8 cellular contexts compared by ENCODE assay signal in genomic region chr19:48203794-48204628, GRCh38. TPM values are rescaled to one million over a fixed set of nuclear protein-coding genes. Genes with fewer than 3 reads are reported as not detected.
DNase-seq lines count a peak whose midpoint lies in the region; TF ChIP-seq lines count a peak whose summit lies in the region.

No MANE protein-coding gene starts in this region.

- no peaks in the 10 kb centered on the region for H3K79me2 ChIP-seq in H9 (ENCODE audit: insufficient read depth, low read length)

- H2BK15ac ChIP-seq in H9 (ENCODE audit: low read depth, low read length): no peak overlapping the region

- peaks cover 2% of the 10 kb centered on the region; the same call in 1 of the 2 replicates for H3K27me3 Mint-ChIP-seq in H9 (ENCODE audit: low read depth)
- no peaks in the 10 kb centered on the region for H3K27me3 Mint-ChIP-seq in neural crest cell (ENCODE audit: low read depth)

- TF ChIP-seq CTCF in H9 (conservative IDR thresholded peaks at IDR 0.05) (no peak), foreskin fibroblast (IDR thresholded peaks at IDR 0.05; ENCODE audit: low read depth, low read length) (no peak), neural crest cell (conservative IDR thresholded peaks at IDR 0.05) (no peak), stomach (IDR thresholded peaks at IDR 0.05) (peak in 1 of 7 experiments; percentile 16)

- H4K20me1 ChIP-seq in H9 (ENCODE audit: control insufficient read depth, insufficient read depth, insufficient read length): no peaks in the 10 kb centered on the region

- H3K4me3 Mint-ChIP-seq in H9 (no peak overlapping the region), neural crest cell (no peak overlapping the region)

- H2AK5ac ChIP-seq in H9 (ENCODE audit: insufficient read length, low read length): no peak overlapping the region

- H2BK5ac ChIP-seq in H9 (ENCODE audit: insufficient read length, low read length): no peak overlapping the region

- no peak overlapping the region for H2BK20ac ChIP-seq in H9 (ENCODE audit: low read depth, low read length, poor library complexity, severe bottlenecking)

- peak; percentile 93 for TF ChIP-seq POLR2A in Raji (IDR thresholded peaks at IDR 0.05; ENCODE audit: insufficient read depth, low read depth, low read length)
- peak in 1 of 4 donors; percentile 33 for TF ChIP-seq POLR2A in stomach (IDR thresholded peaks at IDR 0.05)

- no peaks in the 10 kb centered on the region for H3K79me1 ChIP-seq in H9 (ENCODE audit: insufficient read depth, low read depth, low read length, poor library complexity, severe bottlenecking)

- intact Hi-C loops in stomach (cut with DNase I; ENCODE audit: low total_unique reads): no loop called here

- H3K23ac ChIP-seq in H9 (ENCODE audit: insufficient read length, low read depth, low read length): no peak overlapping the region

- H3K9me3 Mint-ChIP-seq in H9: peaks cover 0 to 2% of the 10 kb centered on the region in 2 experiments; a peak in 1 of 5 replicates
- no peaks in the 10 kb centered on the region for H3K9me3 Mint-ChIP-seq in neural crest cell

- no peak overlapping the region for H3K14ac ChIP-seq in H9 (ENCODE audit: insufficient read depth, low read length)

- H3K27ac Mint-ChIP-seq in H9 (no peak overlapping the region), neural crest cell (ENCODE audit: unreplicated experiment) (no peak overlapping the region)

- no CpG with 5 or more reads among the region's 34 CpGs for WGBS in H9 (ENCODE audit: extremely low coverage, insufficient read length, low lambda C conversion rate)
- 0 to 1% (median 0%) methylated on average over 34 of the region's 34 CpGs for WGBS in stomach, 5 donors

- H3K4me1 Mint-ChIP-seq in H9 (no peaks in the 10 kb centered on the region), neural crest cell (peaks cover 4% of the 10 kb centered on the region)

- no peak overlapping the region for H2BK12ac ChIP-seq in H9 (ENCODE audit: insufficient read length, low read depth, low read length)

- no peak overlapping the region for H4K91ac ChIP-seq in H9 (ENCODE audit: insufficient read length, low read depth, low read length)

- H3K9me3 ChIP-seq in H9 (ENCODE audit: control insufficient read depth, low read depth, low read length) (no peaks in the 10 kb centered on the region), MG63 (no peaks in the 10 kb centered on the region), stomach (no peaks in the 10 kb centered on the region)

- H3T11ph ChIP-seq in H9 (ENCODE audit: low read length): no peak overlapping the region

- H3K18ac ChIP-seq in H9 (ENCODE audit: insufficient read length, low read depth, low read length): no peak overlapping the region

- no peak overlapping the region for H4K5ac ChIP-seq in H9 (ENCODE audit: insufficient read length, low read depth, low read length)

- H3K4me3 ChIP-seq in MG63: peak overlapping the region; percentile 76
- H3K4me3 ChIP-seq in foreskin fibroblast (ENCODE audit: low read depth in 1 of 2, low read length in 2 of 2): peak overlapping the region; percentile 86 to 97
- H3K4me3 ChIP-seq in stomach: peak overlapping the region; percentile 61 to 77 (median 74)

- H3K4me2 ChIP-seq in H9 (ENCODE audit: insufficient read depth, insufficient read length, low read length): peak overlapping the region; percentile 68

- no peak overlapping the region for H3K4ac ChIP-seq in H9 (ENCODE audit: low read depth, low read length)

- H2BK120ac ChIP-seq in H9 (ENCODE audit: low read depth, low read length, poor library complexity, severe bottlenecking): no peak overlapping the region

- DNase-seq in ELR (ENCODE audit: low read depth) (peak; percentile 96), H9 (peak; percentile 100), MG63 (peak; percentile 96), foreskin fibroblast (peak; percentile 90 to 96), neural crest cell (ENCODE audit: low read depth, low spot score) (peak; percentile 93), stomach (peak; percentile 95)
- peak; percentile 97 for DNase-seq in activated effector memory CD4-positive, alpha-beta T cell treated with anti-CD3 and anti-CD28 coated beads, Interleukin-2, amount 50 U/mL, for 16 hours

- H3K36me3 Mint-ChIP-seq in H9 (ENCODE audit: insufficient read depth in 1 of 3, low read depth in 3 of 3): no peaks in the 10 kb centered on the region; a peak in 1 of 7 replicates
- peaks cover 2% of the 10 kb centered on the region for H3K36me3 Mint-ChIP-seq in neural crest cell (ENCODE audit: low read depth)

- H3K56ac ChIP-seq in H9 (ENCODE audit: insufficient read length, low read depth, low read length): no peak overlapping the region

- no peak overlapping the region for H2AFZ ChIP-seq in H9 (ENCODE audit: low read length)

- TF ChIP-seq EP300 in stomach (IDR thresholded peaks at IDR 0.05): no peak

- peak overlapping the region; percentile 27 for H3K27ac ChIP-seq in H9 (ENCODE audit: insufficient read length, low read depth, low read length)
- H3K27ac ChIP-seq in stomach: peak overlapping the region; percentile 68 to 82 (median 79)

- peak overlapping the region; percentile 49 for H3K9ac ChIP-seq in H9 (ENCODE audit: extremely low read depth, insufficient read length, low read length)

- H3K36me3 ChIP-seq in MG63 (peaks cover 16% of the 10 kb centered on the region), stomach (peaks cover 0 to 6% (median 0%) of the 10 kb centered on the region in 4 donors)

- H3K27me3 ChIP-seq in H9 (ENCODE audit: insufficient read depth, low read length): no peaks in the 10 kb centered on the region
- H3K27me3 ChIP-seq in MG63: no peaks in the 10 kb centered on the region
- H3K27me3 ChIP-seq in stomach: no peaks in the 10 kb centered on the region

- H3K4me1 ChIP-seq in H9 (ENCODE audit: insufficient read depth, low read length): 0 out of 2 replicates have a peak, but pooled peaks cover 2% of the 10 kb centered on the region
- peaks cover 6 to 36% (median 15%) of the 10 kb centered on the region in 4 donors for H3K4me1 ChIP-seq in stomach

- no peak overlapping the region for H4K8ac ChIP-seq in H9 (replicated peaks; ENCODE audit: insufficient read length, low read depth, low read length)

- H3K23me2 ChIP-seq in H9 (ENCODE audit: insufficient read length, low read depth, low read length, poor library complexity, severe bottlenecking): no peaks in the 10 kb centered on the region

RNA-seq across cellular contexts. Expression of gene ZSWIM9, which starts 33.5 kb away (rescaled TPM):
- total RNA-seq in H9 (2021): 6.4 and 8.9 TPM in 2 replicates
- 0.86 and 1.5 TPM in 2 replicates for total RNA-seq in MG63 (2014; rRNA removed; shearing (Covaris generic); ENCODE audit: low replicate concordance)
- total RNA-seq in neural crest cell: 11.2 and 13.4 TPM in 2 replicates
- total RNA-seq in stomach: 10 to 100 TPM in 2 of 5 donors, 1 to 10 TPM in 3; 1.3 to 28.0 (median 4.0) TPM
- polyA plus RNA-seq in stomach: 1 to 10 TPM; 3.0 to 6.9 (median 3.5) TPM

RNA-seq across cellular contexts. Expression of gene LIG1, which starts 33.9 kb away (rescaled TPM):
- total RNA-seq in H9 (2021) (115 TPM in 2 replicates), neural crest cell (144 and 156 TPM in 2 replicates), stomach (10 to 100 TPM; 16.0 to 35.6 (median 19.7) TPM)
- 37.7 and 98.0 TPM in 2 replicates for total RNA-seq in MG63 (2014; rRNA removed; shearing (Covaris generic); ENCODE audit: low replicate concordance)
- polyA plus RNA-seq in stomach: 10 to 100 TPM; 15.9 to 48.2 (median 16.8) TPM

RNA-seq across cellular contexts. Expression of gene CARD8, which starts 51.7 kb away (rescaled TPM):
- total RNA-seq in H9 (2021): 20.3 and 21.0 TPM in 2 replicates
- total RNA-seq in MG63 (2014; rRNA removed; shearing (Covaris generic); ENCODE audit: low replicate concordance): 8.3 and 17.5 TPM in 2 replicates
- 65.8 and 73.8 TPM in 2 replicates for total RNA-seq in neural crest cell
- total RNA-seq in stomach: 10 to 100 TPM in 4 of 5 donors, 1 to 10 TPM in 1; 5.2 to 63.6 (median 39.4) TPM
- polyA plus RNA-seq in stomach: 10 to 100 TPM; 16.0 to 20.7 (median 17.1) TPM

Comparison
In these comparisons a context has a peak if more than half of its experiments do, and no peak if none do; other contexts are left out.
1. Peak in every context shown above with its lines: DNase-seq, H3K4me3 ChIP-seq and H3K27ac ChIP-seq.